33 cellular contexts compared by ENCODE assay signal in genomic region chr14:33249361-33249760, GRCh38.
"Had no signal": no experiment of that assay in that cellular context is flagged by ENCODE, and none has a peak within 500 bp of the region (broad histone marks: within the 10 kb centered on the region; RNA-seq: fewer than 3 reads in every experiment).

No MANE protein-coding gene starts in this region.

- H3K9me3 Mint-ChIP-seq: activated CD4-positive, alpha-beta memory T cell treated with anti-CD3 and anti-CD28 coated beads for 36 hours; activated naive CD8-positive, alpha-beta T cell treated with anti-CD3 and anti-CD28 coated beads, Interleukin-2, amount 50 U/mL, for 24 hours; T-helper 1 cell treated with Interleukin-12 subunit alpha and Interleukin-12 subunit beta and Interleukin-4 antibody, amounts not matched to agents 30 μg/mL and 1 μg/mL, for 36 hours; T-helper 2 cell treated with Interferon-gamma antibody and Interleukin-4, amounts not matched to agents 5 μg/mL and 100 μg/mL, for 36 hours had no signal

- H3K27ac Mint-ChIP-seq: activated CD4-positive, alpha-beta memory T cell treated with anti-CD3 and anti-CD28 coated beads for 36 hours; activated CD8-positive, alpha-beta memory T cell treated with anti-CD3 and anti-CD28 coated beads, Interleukin-2, amount 10 ng/mL, durations not matched to agents 7 days and 5 days; activated naive CD4-positive, alpha-beta T cell treated with anti-CD3 and anti-CD28 coated beads, Interleukin-2, amount 10 ng/mL, durations not matched to agents 7 days and 5 days; activated naive CD8-positive, alpha-beta T cell; activated naive CD8-positive, alpha-beta T cell treated with anti-CD3 and anti-CD28 coated beads, Interleukin-2, amount 50 U/mL, for 24 hours; T-helper 1 cell treated with Interleukin-12 subunit alpha and Interleukin-12 subunit beta and Interleukin-4 antibody, amounts not matched to agents 30 μg/mL and 1 μg/mL, for 36 hours; T-helper 2 cell treated with Interferon-gamma antibody and Interleukin-4, amounts not matched to agents 5 μg/mL and 100 μg/mL, for 36 hours had no signal

- H3K9me3 ChIP-seq: MG63, SJSA1, SK-N-SH had no signal

- ATAC-seq: activated CD4-positive, CD25-positive, alpha-beta regulatory T cell treated with anti-CD3 and anti-CD28 coated beads, Interleukin-2, amount 50 U/mL, for 24 hours; activated CD8-positive, alpha-beta memory T cell treated with anti-CD3 and anti-CD28 coated beads, Interleukin-2, amount 10 ng/mL, durations not matched to agents 7 days and 5 days; activated naive CD8-positive, alpha-beta T cell treated with anti-CD3 and anti-CD28 coated beads, Interleukin-2, amount 50 U/mL, for 24 hours; Panc1 had no signal

- H3K27ac ChIP-seq: brain microvascular endothelial cell, SJSA1 had no signal

- H3K4me3 Mint-ChIP-seq: activated CD4-positive, alpha-beta memory T cell treated with anti-CD3 and anti-CD28 coated beads for 36 hours; activated CD8-positive, alpha-beta memory T cell treated with anti-CD3 and anti-CD28 coated beads, Interleukin-2, amount 10 ng/mL, durations not matched to agents 7 days and 5 days; activated naive CD4-positive, alpha-beta T cell treated with anti-CD3 and anti-CD28 coated beads, Interleukin-2, amount 10 ng/mL, durations not matched to agents 7 days and 5 days; activated naive CD8-positive, alpha-beta T cell; activated naive CD8-positive, alpha-beta T cell treated with anti-CD3 and anti-CD28 coated beads, Interleukin-2, amount 50 U/mL, for 24 hours; T-helper 1 cell treated with Interleukin-12 subunit alpha and Interleukin-12 subunit beta and Interleukin-4 antibody, amounts not matched to agents 30 μg/mL and 1 μg/mL, for 36 hours; T-helper 2 cell treated with Interferon-gamma antibody and Interleukin-4, amounts not matched to agents 5 μg/mL and 100 μg/mL, for 36 hours had no signal

- H3K36me3 Mint-ChIP-seq: activated CD4-positive, alpha-beta memory T cell treated with anti-CD3 and anti-CD28 coated beads for 36 hours; activated CD8-positive, alpha-beta memory T cell treated with anti-CD3 and anti-CD28 coated beads, Interleukin-2, amount 10 ng/mL, durations not matched to agents 7 days and 5 days; activated naive CD4-positive, alpha-beta T cell treated with anti-CD3 and anti-CD28 coated beads, Interleukin-2, amount 10 ng/mL, durations not matched to agents 7 days and 5 days; activated naive CD8-positive, alpha-beta T cell had no signal

- H3K27me3 Mint-ChIP-seq: activated CD4-positive, alpha-beta memory T cell treated with anti-CD3 and anti-CD28 coated beads for 36 hours; activated CD8-positive, alpha-beta memory T cell treated with anti-CD3 and anti-CD28 coated beads, Interleukin-2, amount 10 ng/mL, durations not matched to agents 7 days and 5 days; activated naive CD4-positive, alpha-beta T cell treated with anti-CD3 and anti-CD28 coated beads, Interleukin-2, amount 10 ng/mL, durations not matched to agents 7 days and 5 days; activated naive CD8-positive, alpha-beta T cell; activated naive CD8-positive, alpha-beta T cell treated with anti-CD3 and anti-CD28 coated beads, Interleukin-2, amount 50 U/mL, for 24 hours had no signal

- H3K4me3 ChIP-seq: MG63, SJSA1 had no signal

- DNase-seq: activated CD4-positive, alpha-beta memory T cell treated with anti-CD3 and anti-CD28 coated beads for 36 hours; activated CD4-positive, alpha-beta T cell treated with anti-CD3 and anti-CD28 coated beads for 4 hours; activated CD4-positive, alpha-beta T cell treated with anti-CD3 and anti-CD28 coated beads, Interleukin-2, amount 50 U/mL, for 1 hour; activated CD8-positive, alpha-beta memory T cell treated with anti-CD3 and anti-CD28 coated beads for 24 hours; activated CD8-positive, alpha-beta memory T cell treated with anti-CD3 and anti-CD28 coated beads, Interleukin-2, amount 10 ng/mL, durations not matched to agents 7 days and 5 days; activated CD8-positive, alpha-beta memory T cell treated with anti-CD3 and anti-CD28 coated beads, Interleukin-2, amount 50 U/mL, for 48 hours; activated effector memory CD4-positive, alpha-beta T cell treated with Interleukin-2 at 50 U/mL for 16 hours; activated naive CD4-positive, alpha-beta T cell treated with anti-CD3 and anti-CD28 coated beads, Interleukin-2, amount 10 ng/mL, durations not matched to agents 7 days and 5 days; activated naive CD8-positive, alpha-beta T cell treated with anti-CD3 and anti-CD28 coated beads, Interleukin-2, amount 50 U/mL, for 24 hours; activated T-cell treated with anti-CD3 and anti-CD28 coated beads, Interleukin-2, amount 50 U/mL, for 48 hours; aorta; brain microvascular endothelial cell; central memory CD4-positive, alpha-beta T cell; Kasumi-1; KG1; MG63; NCI-H1048; NCI-H1105 treated with DMSO at 0.1 percent for 48 hours; NCI-H1436; NCI-H1694; NCI-H1930; NCI-H2081 treated with DMSO at 0.1 percent for 48 hours; NCI-H345; NCI-H524 treated with DMSO at 0.1 percent for 48 hours; NCI-H748 treated with DMSO at 0.1 percent for 48 hours; SHP77; SK-N-SH had no signal

- H3K36me3 ChIP-seq: brain microvascular endothelial cell, MG63, SJSA1 had no signal

- H3K4me2 ChIP-seq: SK-N-SH had no signal

- H3K4me1 Mint-ChIP-seq: activated CD8-positive, alpha-beta memory T cell treated with anti-CD3 and anti-CD28 coated beads, Interleukin-2, amount 10 ng/mL, durations not matched to agents 7 days and 5 days; activated naive CD4-positive, alpha-beta T cell treated with anti-CD3 and anti-CD28 coated beads, Interleukin-2, amount 10 ng/mL, durations not matched to agents 7 days and 5 days; activated naive CD8-positive, alpha-beta T cell treated with anti-CD3 and anti-CD28 coated beads, Interleukin-2, amount 50 U/mL, for 24 hours had no signal

- H3K27me3 ChIP-seq: brain microvascular endothelial cell, MG63, SJSA1 had no signal

- H3K9ac ChIP-seq: SK-N-SH had no signal

- H3K4me1 ChIP-seq: SJSA1 had no signal
